Comparison of ENCODE assay signal across 21 cellular contexts in genomic region chr2:107808023-107808422, GRCh38. TPM values are rescaled to one million over a fixed set of nuclear protein-coding genes. Genes with fewer than 3 reads are reported as not detected.
"Had no signal": no experiment of that assay in that cellular context is flagged by ENCODE, and none has a peak within 500 bp of the region (broad histone marks: within the 10 kb centered on the region; RNA-seq: fewer than 3 reads in every experiment).

No MANE protein-coding gene starts in this region.

- H3K9me3 ChIP-seq: adrenal gland, sigmoid colon, uterus had no signal

- H3K36me3 ChIP-seq: adrenal gland, sigmoid colon, uterus had no signal

- H3K4me1 ChIP-seq: adrenal gland, uterus had no signal

- H3K27ac ChIP-seq: adrenal gland, uterus had no signal

- H3K27me3 ChIP-seq: adrenal gland, sigmoid colon, uterus had no signal

- H3K4me3 ChIP-seq: adrenal gland, sigmoid colon, uterus had no signal

- DNase-seq: activated CD4-positive, alpha-beta memory T cell treated with anti-CD3 and anti-CD28 coated beads, Interleukin-2, amount 10 ng/mL, durations not matched to agents 7 days and 5 days; activated CD4-positive, alpha-beta T cell treated with anti-CD3 and anti-CD28 coated beads for 4 hours; activated effector memory CD4-positive, alpha-beta T cell treated with anti-CD3 and anti-CD28 coated beads, Interleukin-2, amount 50 U/mL, for 16 hours; activated T-cell treated with anti-CD3 and anti-CD28 coated beads, Interleukin-2, amount 50 U/mL, for 4 hours; adrenal gland; caudate nucleus; hypothalamus; left ventricle myocardium superior; mesenchymal stem cell; naive thymus-derived CD8-positive, alpha-beta T cell; occipital lobe; sigmoid colon; stimulated activated CD4-positive, alpha-beta T cell treated with anti-CD3 and anti-CD28 coated beads, Interleukin-12 subunit alpha, Interleukin-12 subunit beta, amount 100 ng/mL, for 4 hours; T-helper 2 cell; uterus had no signal

- ATAC-seq: activated T-cell treated with anti-CD3 and anti-CD28 coated beads, Interleukin-2, amount 50 U/mL, for 4 hours; esophagus mucosa; naive thymus-derived CD8-positive, alpha-beta T cell; stimulated activated effector memory CD8-positive, alpha-beta T cell treated with anti-CD3 and anti-CD28 coated beads, Interleukin-12 subunit alpha, Interleukin-12 subunit beta, amount 100 ng/mL, for 72 hours; WTC11 had no signal

RNA-seq across cellular contexts. Expression of gene RGPD4, which starts 18.7 kb away (rescaled TPM):
- total RNA-seq: esophagus mucosa, kidney epithelial cell, mucosa of gallbladder, occipital lobe, pulmonary artery endothelial cell, sigmoid colon had no signal
